Comparison of ENCODE assay signal across 11 cellular contexts in the genomic region with DNA sequence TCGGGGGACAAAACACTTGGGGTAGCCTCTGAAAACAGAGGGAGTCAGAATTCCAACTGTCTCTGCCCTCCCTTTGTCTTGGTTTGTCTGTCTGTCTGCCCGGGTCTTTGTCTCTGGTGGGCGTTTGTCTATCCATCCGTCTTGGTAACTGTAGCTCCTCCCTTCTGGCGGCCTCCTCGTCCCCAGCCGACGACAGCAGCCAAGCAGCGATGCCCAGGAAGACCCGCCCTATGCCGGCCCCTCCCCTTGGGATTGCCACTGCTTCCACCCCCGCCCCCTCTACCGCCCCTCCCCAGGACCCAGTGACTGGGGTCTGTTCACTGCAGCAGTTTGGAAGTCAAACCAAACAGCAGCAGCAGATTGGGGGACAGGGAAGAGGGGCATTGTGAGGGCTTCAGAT. TPM values are rescaled to one million over a fixed set of nuclear protein-coding genes. Genes with fewer than 3 reads are reported as not detected.
DNase-seq lines count a peak whose midpoint lies in the region; ATAC-seq, FAIRE-seq and TF ChIP-seq lines count a peak whose summit lies in the region.
"Had no signal": no experiment of that assay in that cellular context is flagged by ENCODE, and none has a peak within 500 bp of the region (broad histone marks: within the 10 kb centered on the region; RNA-seq: fewer than 3 reads in every experiment).

No MANE protein-coding gene starts in this region.

- intact Hi-C loops in left ventricle myocardium inferior (cut with micrococcal nuclease) (no loop called here), HepG2 (cut with micrococcal nuclease; ENCODE audit: unreplicated experiment) (no loop called here)

- H3K9me3 ChIP-seq in left ventricle myocardium inferior (replicated peaks): no peaks in the 10 kb centered on the region
- no peaks in the 10 kb centered on the region for H3K9me3 ChIP-seq in right atrium auricular region
- no peaks in the 10 kb centered on the region for H3K9me3 ChIP-seq in adipocyte (ENCODE audit: control insufficient read depth, low read length)
- no peaks in the 10 kb centered on the region for H3K9me3 ChIP-seq in HepG2 (ENCODE audit: low read length)

- TF ChIP-seq POLR2A in HepG2 (IDR thresholded peaks at IDR 0.05; ENCODE audit: insufficient read depth in 1 of 2, low read depth in 2 of 2, low read length in 2 of 2): no peak

- peak overlapping the region; percentile 40; the same call in 1 of the 2 replicates for H3K4me2 ChIP-seq in HepG2 (ENCODE audit: low read depth, low read length)

- H3K27ac ChIP-seq in left ventricle myocardium inferior (replicated peaks) (peak overlapping the region; percentile 36), right atrium auricular region (peak overlapping the region in 1 of 2 donors; percentile 79), HepG2 (ENCODE audit: extremely low read length, insufficient read depth, low read length) (no peak overlapping the region)

- DNase-seq in left ventricle myocardium inferior: peak; percentile 44
- DNase-seq in right atrium auricular region (ENCODE audit: low spot score): no peak
- peak; percentile 41 for DNase-seq in adipocyte (ENCODE audit: low read depth)
- DNase-seq in HepG2 (ENCODE audit: low spot score): no peak
- no peak for DNase-seq in NCI-H187 treated with DMSO at 0.1 percent for 48 hours (lab: John Stamatoyannopoulos, UW)
- no peak for DNase-seq in NOMO-1 treated with dmso at 0.1 percent for 144 hours (lab: John Stamatoyannopoulos, UW; ENCODE audit: unreplicated experiment)
- DNase-seq: activated effector memory CD4-positive, alpha-beta T cell treated with anti-CD3 and anti-CD28 coated beads, Interleukin-2, amount 50 U/mL, for 16 hours; T-helper 2 cell had no signal

- H3K9ac ChIP-seq in adipocyte (ENCODE audit: low read length): no peak overlapping the region
- H3K9ac ChIP-seq in HepG2 (ENCODE audit: insufficient read depth, low read depth, low read length): no peak overlapping the region

- no peaks in the 10 kb centered on the region for H3K36me3 ChIP-seq in left ventricle myocardium inferior
- H3K36me3 ChIP-seq in right atrium auricular region: no peaks in the 10 kb centered on the region
- no peaks in the 10 kb centered on the region for H3K36me3 ChIP-seq in adipocyte (ENCODE audit: control insufficient read depth, insufficient read depth, low read length, severe bottlenecking)
- H3K36me3 ChIP-seq in HepG2 (replicated peaks in 1 of 2; ENCODE audit: control insufficient read depth in 1 of 2, insufficient read depth in 2 of 2, low read length in 2 of 2): no peaks in the 10 kb centered on the region

- no peak overlapping the region for H3K4me3 ChIP-seq in left ventricle myocardium inferior
- H3K4me3 ChIP-seq in right atrium auricular region: no peak overlapping the region
- H3K4me3 ChIP-seq in adipocyte (ENCODE audit: low read length): no peak overlapping the region
- H3K4me3 ChIP-seq in HepG2 (replicated peaks in 1 of 3; ENCODE audit: insufficient read depth in 1 of 3, low read depth in 2 of 3, low read length in 3 of 3): no peak overlapping the region

- H2AFZ ChIP-seq in HepG2 (ENCODE audit: low read length): no peak overlapping the region

- 0% methylated on average over 9 of the region's 13 CpGs for WGBS in HepG2 (ENCODE audit: low lambda C conversion rate)

- in situ Hi-C loops in HepG2 (cut with HindIII; ENCODE audit: extremely low pct_ligation_motif_present, low pct_unique_long_range_greater_than_20kb): no loop called here

- FAIRE-seq in HepG2 (lab: Jason Lieb, UNC): no peak
- FAIRE-seq: islet of Langerhans had no signal

- BruUV-seq in HepG2 (replicated peaks; lab: Mats Ljungman, UMichigan): no TSS peak

- H3K4me1 ChIP-seq in left ventricle myocardium inferior (peaks cover 41% of the 10 kb centered on the region), right atrium auricular region (peaks cover 0 to 44% of the 10 kb centered on the region in 2 donors), adipocyte (ENCODE audit: control insufficient read depth, insufficient read depth, low read length) (peaks cover 24% of the 10 kb centered on the region), HepG2 (ENCODE audit: insufficient read depth, low read length) (peaks cover 38% of the 10 kb centered on the region)

- H3K27me3 ChIP-seq in left ventricle myocardium inferior (ENCODE audit: low read depth) (no peaks in the 10 kb centered on the region), right atrium auricular region (no peaks in the 10 kb centered on the region), adipocyte (replicated peaks; ENCODE audit: control insufficient read depth, insufficient read depth, low read length) (peaks cover 3% of the 10 kb centered on the region), HepG2 (ENCODE audit: control insufficient read depth in 1 of 2, insufficient read depth in 2 of 2, low read length in 2 of 2) (peaks cover 10 to 56% of the 10 kb centered on the region in 2 experiments)

- no peaks in the 10 kb centered on the region for H4K20me1 ChIP-seq in HepG2 (ENCODE audit: insufficient read depth, low read length)

- no peaks in the 10 kb centered on the region for H3K79me2 ChIP-seq in HepG2 (ENCODE audit: insufficient read depth, low read length)

- no peak for TF ChIP-seq CTCF in left ventricle myocardium inferior (IDR thresholded peaks at IDR 0.05; ENCODE audit: borderline replicate concordance)
- no peak for TF ChIP-seq CTCF in right atrium auricular region (IDR thresholded peaks at IDR 0.05)
- TF ChIP-seq CTCF in HepG2 (CRISPR knock-in tag; IDR thresholded peaks at IDR 0.05): no peak

- no peak for TF ChIP-seq RAD21 in HepG2 (CRISPR knock-in tag; IDR thresholded peaks at IDR 0.05)

- ATAC-seq in HepG2 (no peak), GM18909 (IDR thresholded peaks at IDR 0.05; ENCODE audit: poor library complexity, unreplicated experiment) (no peak), GM21737 (IDR thresholded peaks at IDR 0.05; ENCODE audit: unreplicated experiment) (no peak)

- TF ChIP-seq EP300 in HepG2 (IDR thresholded peaks at IDR 0.05; ENCODE audit: low read depth in 2 of 2, low read length in 2 of 2) (no peak), HepG2 (CRISPR knock-in tag; IDR thresholded peaks at IDR 0.05; ENCODE audit: borderline replicate concordance) (no peak)

- CTCF ChIA-PET in HepG2 (lab: Yijun Ruan, JAX; ENCODE audit: low intra/inter-chr PET ratio, low total read pairs): no interaction called here

- POLR2A ChIA-PET in HepG2 (lab: Yijun Ruan, JAX): interaction anchor here (0.6 kb wide), 1 partner anchor 523 kb away, joined by 3 read pairs; no protein-coding TSS in a partner anchor

RNA-seq across cellular contexts. Expression of a gene that starts 2.2 kb away (rescaled TPM):
- total RNA-seq in left ventricle myocardium inferior: 14.9 TPM
- total RNA-seq in right atrium auricular region: 10 to 100 TPM; 14.8 to 15.0 TPM
- 0.77 and 0.91 TPM in 2 replicates for total RNA-seq in HepG2 (2016; rRNA removed; fragmentation: Illumina TruSeq; extraction: Trizol)
- total RNA-seq in HepG2 (2016; cell fraction: cytosol; rRNA removed; fragmentation: Illumina TruSeq; extraction: Trizol; ENCODE audit: low read depth): 0.18 and 0.91 TPM in 2 replicates
- total RNA-seq in HepG2 (2016; cell fraction: insoluble cytoplasmic fraction; rRNA removed; fragmentation: Illumina TruSeq; extraction: Trizol): 0.49 and 1.3 TPM in 2 replicates
- 0.90 and 1.1 TPM in 2 replicates for total RNA-seq in HepG2 (2016; cell fraction: membrane; rRNA removed; fragmentation: Illumina TruSeq; extraction: Trizol)
- total RNA-seq in HepG2 (2016; cell fraction: nucleus; rRNA removed; fragmentation: Illumina TruSeq; extraction: Trizol): 0.72 and 1.5 TPM in 2 replicates
- 1.5 and 1.6 TPM in 2 replicates for polyA plus RNA-seq in HepG2 (2011; rRNA removed)
- polyA plus RNA-seq in HepG2 (2011; cell fraction: cytosol; rRNA removed): 0.87 and 1.9 TPM in 2 replicates
- polyA plus RNA-seq in HepG2 (2011; cell fraction: nucleus; rRNA removed): 3.2 and 4.1 TPM in 2 replicates
- 0.89 and 0.92 TPM in 2 replicates for polyA plus RNA-seq in HepG2 (2012)
- polyA plus RNA-seq in HepG2 (2016; cell fraction: cytosol; fragmentation: Illumina TruSeq; extraction: Trizol; ENCODE audit: low read depth): 0.21 and 0.27 TPM in 2 replicates
- 1.0 and 1.1 TPM in 2 replicates for polyA plus RNA-seq in HepG2 (2016; cell fraction: insoluble cytoplasmic fraction; fragmentation: Illumina TruSeq; extraction: Trizol; ENCODE audit: low read depth)
- polyA plus RNA-seq in HepG2 (2016; cell fraction: membrane; fragmentation: Illumina TruSeq; extraction: Trizol; ENCODE audit: low read depth): 0.57 and 0.81 TPM in 2 replicates
- 2.2 and 2.3 TPM in 2 replicates for polyA plus RNA-seq in HepG2 (2016; cell fraction: nucleus; fragmentation: Illumina TruSeq; extraction: Trizol; ENCODE audit: insufficient read depth, low read depth)
- polyA minus RNA-seq in HepG2 (2011; rRNA and poly(A)+ RNA removed; ENCODE audit: low replicate concordance): 4.0 and 33.4 TPM in 2 replicates
- 0.99 and 1.1 TPM in 2 replicates for polyA minus RNA-seq in HepG2 (2011; cell fraction: cytosol; rRNA and poly(A)+ RNA removed)
- polyA minus RNA-seq in HepG2 (2011; cell fraction: nucleus; rRNA and poly(A)+ RNA removed): 0.25 and 1.7 TPM in 2 replicates

RNA-seq across cellular contexts. Expression of a gene that starts 27.2 kb away (rescaled TPM):
- total RNA-seq in left ventricle myocardium inferior (1.1 TPM), right atrium auricular region (under 1 TPM in 1 of 2 donors, not detected in 1; 0.47 TPM), HepG2 (2016; rRNA removed; fragmentation: Illumina TruSeq; extraction: Trizol) (0.13 and 0.18 TPM in 2 replicates)
- not detected in 2 replicates for total RNA-seq in HepG2 (2016; cell fraction: cytosol; rRNA removed; fragmentation: Illumina TruSeq; extraction: Trizol; ENCODE audit: low read depth)
- 0.32 TPM in 1 of 2 replicates, not detected in the other for total RNA-seq in HepG2 (2016; cell fraction: insoluble cytoplasmic fraction; rRNA removed; fragmentation: Illumina TruSeq; extraction: Trizol)
- total RNA-seq in HepG2 (2016; cell fraction: membrane; rRNA removed; fragmentation: Illumina TruSeq; extraction: Trizol): not detected in 2 replicates
- not detected in 2 replicates for total RNA-seq in HepG2 (2016; cell fraction: nucleus; rRNA removed; fragmentation: Illumina TruSeq; extraction: Trizol)
- polyA plus RNA-seq in HepG2 (2011; rRNA removed): 0.14 and 0.16 TPM in 2 replicates
- polyA plus RNA-seq in HepG2 (2011; cell fraction: cytosol; rRNA removed): 0.09 and 0.13 TPM in 2 replicates
- 0.39 and 0.40 TPM in 2 replicates for polyA plus RNA-seq in HepG2 (2011; cell fraction: nucleus; rRNA removed)
- polyA plus RNA-seq in HepG2 (2012): 0.20 and 0.30 TPM in 2 replicates
- polyA plus RNA-seq in HepG2 (2016; cell fraction: cytosol; fragmentation: Illumina TruSeq; extraction: Trizol; ENCODE audit: low read depth): not detected in 2 replicates
- 0.33 TPM in 1 of 2 replicates, not detected in the other for polyA plus RNA-seq in HepG2 (2016; cell fraction: insoluble cytoplasmic fraction; fragmentation: Illumina TruSeq; extraction: Trizol; ENCODE audit: low read depth)
- polyA plus RNA-seq in HepG2 (2016; cell fraction: membrane; fragmentation: Illumina TruSeq; extraction: Trizol; ENCODE audit: low read depth): not detected in 2 replicates
- polyA plus RNA-seq in HepG2 (2016; cell fraction: nucleus; fragmentation: Illumina TruSeq; extraction: Trizol; ENCODE audit: insufficient read depth, low read depth): 0.20 TPM in 1 of 2 replicates, not detected in the other
- 0.40 and 2.6 TPM in 2 replicates for polyA minus RNA-seq in HepG2 (2011; rRNA and poly(A)+ RNA removed; ENCODE audit: low replicate concordance)
- polyA minus RNA-seq in HepG2 (2011; cell fraction: cytosol; rRNA and poly(A)+ RNA removed): not detected in 2 replicates
- not detected in 2 replicates for polyA minus RNA-seq in HepG2 (2011; cell fraction: nucleus; rRNA and poly(A)+ RNA removed)

RNA-seq across cellular contexts. Expression of a gene that starts 33.9 kb away (rescaled TPM):
- total RNA-seq in left ventricle myocardium inferior (0.36 TPM), right atrium auricular region (under 1 TPM; 0.12 to 0.59 TPM), HepG2 (2016; rRNA removed; fragmentation: Illumina TruSeq; extraction: Trizol) (11.5 and 11.6 TPM in 2 replicates)
- total RNA-seq in HepG2 (2016; cell fraction: cytosol; rRNA removed; fragmentation: Illumina TruSeq; extraction: Trizol; ENCODE audit: low read depth): 2.5 and 2.8 TPM in 2 replicates
- total RNA-seq in HepG2 (2016; cell fraction: insoluble cytoplasmic fraction; rRNA removed; fragmentation: Illumina TruSeq; extraction: Trizol): 11.5 and 12.0 TPM in 2 replicates
- 3.1 and 4.2 TPM in 2 replicates for total RNA-seq in HepG2 (2016; cell fraction: membrane; rRNA removed; fragmentation: Illumina TruSeq; extraction: Trizol)
- total RNA-seq in HepG2 (2016; cell fraction: nucleus; rRNA removed; fragmentation: Illumina TruSeq; extraction: Trizol): 16.7 and 24.8 TPM in 2 replicates
- 5.3 and 5.8 TPM in 2 replicates for polyA plus RNA-seq in HepG2 (2011; rRNA removed)
- polyA plus RNA-seq in HepG2 (2011; cell fraction: cytosol; rRNA removed): 1.9 and 3.3 TPM in 2 replicates
- polyA plus RNA-seq in HepG2 (2011; cell fraction: nucleus; rRNA removed): 22.2 and 36.2 TPM in 2 replicates
- 2.4 and 4.2 TPM in 2 replicates for polyA plus RNA-seq in HepG2 (2012)
- 0.60 and 0.89 TPM in 2 replicates for polyA plus RNA-seq in HepG2 (2016; cell fraction: cytosol; fragmentation: Illumina TruSeq; extraction: Trizol; ENCODE audit: low read depth)
- polyA plus RNA-seq in HepG2 (2016; cell fraction: insoluble cytoplasmic fraction; fragmentation: Illumina TruSeq; extraction: Trizol; ENCODE audit: low read depth): 5.1 and 8.7 TPM in 2 replicates
- polyA plus RNA-seq in HepG2 (2016; cell fraction: membrane; fragmentation: Illumina TruSeq; extraction: Trizol; ENCODE audit: low read depth): 1.7 and 1.8 TPM in 2 replicates
- 41.3 and 46.0 TPM in 2 replicates for polyA plus RNA-seq in HepG2 (2016; cell fraction: nucleus; fragmentation: Illumina TruSeq; extraction: Trizol; ENCODE audit: insufficient read depth, low read depth)
- 14.1 and 75.7 TPM in 2 replicates for polyA minus RNA-seq in HepG2 (2011; rRNA and poly(A)+ RNA removed; ENCODE audit: low replicate concordance)
- polyA minus RNA-seq in HepG2 (2011; cell fraction: cytosol; rRNA and poly(A)+ RNA removed): 2.5 and 3.9 TPM in 2 replicates
- polyA minus RNA-seq in HepG2 (2011; cell fraction: nucleus; rRNA and poly(A)+ RNA removed): 13.1 and 16.0 TPM in 2 replicates

RNA-seq across cellular contexts. Expression of a gene that starts 53.5 kb away (rescaled TPM):
- total RNA-seq in left ventricle myocardium inferior: 12.2 TPM
- 1 to 10 TPM; 3.4 to 4.9 TPM for total RNA-seq in right atrium auricular region
- total RNA-seq in HepG2 (2016; rRNA removed; fragmentation: Illumina TruSeq; extraction: Trizol): 2.7 and 7.2 TPM in 2 replicates
- total RNA-seq in HepG2 (2016; cell fraction: cytosol; rRNA removed; fragmentation: Illumina TruSeq; extraction: Trizol; ENCODE audit: low read depth): 3.9 and 6.0 TPM in 2 replicates
- total RNA-seq in HepG2 (2016; cell fraction: insoluble cytoplasmic fraction; rRNA removed; fragmentation: Illumina TruSeq; extraction: Trizol): 1.3 and 7.7 TPM in 2 replicates
- 2.3 TPM in 2 replicates for total RNA-seq in HepG2 (2016; cell fraction: membrane; rRNA removed; fragmentation: Illumina TruSeq; extraction: Trizol)
- 12.9 and 16.2 TPM in 2 replicates for total RNA-seq in HepG2 (2016; cell fraction: nucleus; rRNA removed; fragmentation: Illumina TruSeq; extraction: Trizol)
- 23.5 and 25.2 TPM in 2 replicates for polyA plus RNA-seq in HepG2 (2011; rRNA removed)
- polyA plus RNA-seq in HepG2 (2011; cell fraction: cytosol; rRNA removed): 4.3 and 5.6 TPM in 2 replicates
- 112 and 125 TPM in 2 replicates for polyA plus RNA-seq in HepG2 (2011; cell fraction: nucleus; rRNA removed)
- polyA plus RNA-seq in HepG2 (2012): 10.0 and 10.8 TPM in 2 replicates
- polyA plus RNA-seq in HepG2 (2016; cell fraction: cytosol; fragmentation: Illumina TruSeq; extraction: Trizol; ENCODE audit: low read depth): 0.41 and 0.44 TPM in 2 replicates
- polyA plus RNA-seq in HepG2 (2016; cell fraction: insoluble cytoplasmic fraction; fragmentation: Illumina TruSeq; extraction: Trizol; ENCODE audit: low read depth): 2.9 and 3.3 TPM in 2 replicates
- 1.2 TPM in 2 replicates for polyA plus RNA-seq in HepG2 (2016; cell fraction: membrane; fragmentation: Illumina TruSeq; extraction: Trizol; ENCODE audit: low read depth)
- 64.6 and 67.6 TPM in 2 replicates for polyA plus RNA-seq in HepG2 (2016; cell fraction: nucleus; fragmentation: Illumina TruSeq; extraction: Trizol; ENCODE audit: insufficient read depth, low read depth)
- 12.1 and 29.8 TPM in 2 replicates for polyA minus RNA-seq in HepG2 (2011; rRNA and poly(A)+ RNA removed; ENCODE audit: low replicate concordance)
- polyA minus RNA-seq in HepG2 (2011; cell fraction: cytosol; rRNA and poly(A)+ RNA removed): 1.8 and 1.9 TPM in 2 replicates
- polyA minus RNA-seq in HepG2 (2011; cell fraction: nucleus; rRNA and poly(A)+ RNA removed): 20.1 and 26.4 TPM in 2 replicates

RNA-seq across cellular contexts. Expression of a gene that starts 53.7 kb away (rescaled TPM):
- 26.5 TPM for total RNA-seq in left ventricle myocardium inferior
- 1 to 10 TPM; 5.9 to 7.4 TPM for total RNA-seq in right atrium auricular region
- 15.0 and 16.9 TPM in 2 replicates for total RNA-seq in HepG2 (2016; rRNA removed; fragmentation: Illumina TruSeq; extraction: Trizol)
- 2.4 and 4.8 TPM in 2 replicates for total RNA-seq in HepG2 (2016; cell fraction: cytosol; rRNA removed; fragmentation: Illumina TruSeq; extraction: Trizol; ENCODE audit: low read depth)
- total RNA-seq in HepG2 (2016; cell fraction: insoluble cytoplasmic fraction; rRNA removed; fragmentation: Illumina TruSeq; extraction: Trizol): 13.9 and 16.1 TPM in 2 replicates
- total RNA-seq in HepG2 (2016; cell fraction: membrane; rRNA removed; fragmentation: Illumina TruSeq; extraction: Trizol): 11.3 and 11.8 TPM in 2 replicates
- 20.9 and 23.7 TPM in 2 replicates for total RNA-seq in HepG2 (2016; cell fraction: nucleus; rRNA removed; fragmentation: Illumina TruSeq; extraction: Trizol)
- 19.0 and 22.0 TPM in 2 replicates for polyA plus RNA-seq in HepG2 (2011; rRNA removed)
- polyA plus RNA-seq in HepG2 (2011; cell fraction: cytosol; rRNA removed): 7.2 and 8.9 TPM in 2 replicates
- polyA plus RNA-seq in HepG2 (2011; cell fraction: nucleus; rRNA removed): 49.3 and 50.2 TPM in 2 replicates
- 15.4 and 16.5 TPM in 2 replicates for polyA plus RNA-seq in HepG2 (2012)
- polyA plus RNA-seq in HepG2 (2016; cell fraction: cytosol; fragmentation: Illumina TruSeq; extraction: Trizol; ENCODE audit: low read depth): 1.4 and 2.0 TPM in 2 replicates
- polyA plus RNA-seq in HepG2 (2016; cell fraction: insoluble cytoplasmic fraction; fragmentation: Illumina TruSeq; extraction: Trizol; ENCODE audit: low read depth): 11.3 and 12.0 TPM in 2 replicates
- polyA plus RNA-seq in HepG2 (2016; cell fraction: membrane; fragmentation: Illumina TruSeq; extraction: Trizol; ENCODE audit: low read depth): 4.1 and 5.8 TPM in 2 replicates
- polyA plus RNA-seq in HepG2 (2016; cell fraction: nucleus; fragmentation: Illumina TruSeq; extraction: Trizol; ENCODE audit: insufficient read depth, low read depth): 21.2 and 25.1 TPM in 2 replicates
- polyA minus RNA-seq in HepG2 (2011; rRNA and poly(A)+ RNA removed; ENCODE audit: low replicate concordance): 41.0 and 77.8 TPM in 2 replicates
- 8.4 and 10.6 TPM in 2 replicates for polyA minus RNA-seq in HepG2 (2011; cell fraction: cytosol; rRNA and poly(A)+ RNA removed)
- 91.4 and 93.6 TPM in 2 replicates for polyA minus RNA-seq in HepG2 (2011; cell fraction: nucleus; rRNA and poly(A)+ RNA removed)

Comparison
In these comparisons a context has a peak if more than half of its experiments do, and no peak if none do; other contexts are left out.
1. DNase-seq: peak in left ventricle myocardium inferior (single experiment) and adipocyte (single experiment); none in right atrium auricular region (single experiment), HepG2 (single experiment), NCI-H187 treated with DMSO at 0.1 percent for 48 hours (single experiment) and NOMO-1 treated with dmso at 0.1 percent for 144 hours (single experiment).